ENCODE assay signal across 8 cellular contexts in genomic region chr20:45419188-45420091, GRCh38. TPM values are rescaled to one million over a fixed set of nuclear protein-coding genes. Genes with fewer than 3 reads are reported as not detected.
DNase-seq lines count a peak whose midpoint lies in the region; ATAC-seq and TF ChIP-seq lines count a peak whose summit lies in the region.

No MANE protein-coding gene starts in this region.

- TF ChIP-seq CTCF in GM10248 (IDR thresholded peaks at IDR 0.05; ENCODE audit: control extremely low read depth, extremely low read depth, low read depth, missing control alignments): no peak
- TF ChIP-seq CTCF in left ventricle myocardium inferior (IDR thresholded peaks at IDR 0.05; ENCODE audit: borderline replicate concordance): no peak

- H3K36me3 ChIP-seq in left ventricle myocardium inferior: peaks cover 47% of the 10 kb centered on the region

- POLR2A ChIA-PET in GM10248 (lab: Yijun Ruan, JAX): no interaction called here

- no peaks in the 10 kb centered on the region for H3K9me3 ChIP-seq in left ventricle myocardium inferior (replicated peaks)

- no peaks in the 10 kb centered on the region for H3K9me3 Mint-ChIP-seq in IgD-negative memory B cell
- no peaks in the 10 kb centered on the region for H3K9me3 Mint-ChIP-seq in activated T-helper 17 cell treated with anti-CD3 and anti-CD28 coated beads, Interleukin-2, amount 50 U/mL, for 72 hours
- no peaks in the 10 kb centered on the region for H3K9me3 Mint-ChIP-seq in stimulated activated effector memory CD8-positive, alpha-beta T cell treated with anti-CD3 and anti-CD28 coated beads, Interleukin-12 subunit alpha, Interleukin-12 subunit beta, amount 100 ng/mL, for 72 hours

- H3K4me3 Mint-ChIP-seq in IgD-negative memory B cell: peak overlapping the region; percentile 67 to 99 (median 82)
- peak overlapping the region; percentile 48 for H3K4me3 Mint-ChIP-seq in activated T-helper 17 cell treated with anti-CD3 and anti-CD28 coated beads, Interleukin-2, amount 50 U/mL, for 72 hours
- H3K4me3 Mint-ChIP-seq in stimulated activated effector memory CD8-positive, alpha-beta T cell treated with anti-CD3 and anti-CD28 coated beads, Interleukin-12 subunit alpha, Interleukin-12 subunit beta, amount 100 ng/mL, for 72 hours: peak overlapping the region; percentile 55

- H3K27ac ChIP-seq in left ventricle myocardium inferior (replicated peaks): peak overlapping the region; percentile 89

- H3K4me1 Mint-ChIP-seq in IgD-negative memory B cell: peaks cover 40 to 49% (median 42%) of the 10 kb centered on the region in 3 donors
- peaks cover 20% of the 10 kb centered on the region for H3K4me1 Mint-ChIP-seq in activated T-helper 17 cell treated with anti-CD3 and anti-CD28 coated beads, Interleukin-2, amount 50 U/mL, for 72 hours
- peaks cover 55% of the 10 kb centered on the region for H3K4me1 Mint-ChIP-seq in stimulated activated effector memory CD8-positive, alpha-beta T cell treated with anti-CD3 and anti-CD28 coated beads, Interleukin-12 subunit alpha, Interleukin-12 subunit beta, amount 100 ng/mL, for 72 hours

- peak overlapping the region; percentile 87 to 96 (median 95) for H3K27ac Mint-ChIP-seq in IgD-negative memory B cell
- H3K27ac Mint-ChIP-seq in activated T-helper 17 cell treated with anti-CD3 and anti-CD28 coated beads, Interleukin-2, amount 50 U/mL, for 72 hours: peak overlapping the region; percentile 77
- peak overlapping the region; percentile 98 for H3K27ac Mint-ChIP-seq in stimulated activated effector memory CD8-positive, alpha-beta T cell treated with anti-CD3 and anti-CD28 coated beads, Interleukin-12 subunit alpha, Interleukin-12 subunit beta, amount 100 ng/mL, for 72 hours

- no peaks in the 10 kb centered on the region for H3K27me3 ChIP-seq in left ventricle myocardium inferior (ENCODE audit: low read depth)

- CTCF ChIA-PET in GM10248 (lab: Yijun Ruan, JAX): interaction anchor here (1.2 to 7.2 kb wide), 10 partner anchors 11 to 351 kb away, joined by 3 to 69 read pairs (median 8); partner anchors contain the start of gene SYS1

- H3K4me3 ChIP-seq in left ventricle myocardium inferior: peak overlapping the region; percentile 25

- H3K27me3 Mint-ChIP-seq in IgD-negative memory B cell: no peaks in the 10 kb centered on the region
- no peaks in the 10 kb centered on the region for H3K27me3 Mint-ChIP-seq in activated T-helper 17 cell treated with anti-CD3 and anti-CD28 coated beads, Interleukin-2, amount 50 U/mL, for 72 hours

- peak; percentile 66 for ATAC-seq in GM21528 (IDR thresholded peaks at IDR 0.05; ENCODE audit: low FRiP score, unreplicated experiment)
- peak; percentile 68 for ATAC-seq in activated T-helper 17 cell treated with anti-CD3 and anti-CD28 coated beads, Interleukin-2, amount 50 U/mL, for 72 hours (replicated peaks)
- ATAC-seq in stimulated activated effector memory CD8-positive, alpha-beta T cell treated with anti-CD3 and anti-CD28 coated beads, Interleukin-12 subunit alpha, Interleukin-12 subunit beta, amount 100 ng/mL, for 72 hours: peak; percentile 89

- intact Hi-C loops in left ventricle myocardium inferior (cut with micrococcal nuclease): no loop called here

- H3K36me3 Mint-ChIP-seq in IgD-negative memory B cell: peaks cover 11% of the 10 kb centered on the region
- peaks cover 73% of the 10 kb centered on the region for H3K36me3 Mint-ChIP-seq in activated T-helper 17 cell treated with anti-CD3 and anti-CD28 coated beads, Interleukin-2, amount 50 U/mL, for 72 hours (ENCODE audit: low read depth)
- peaks cover 72% of the 10 kb centered on the region for H3K36me3 Mint-ChIP-seq in stimulated activated effector memory CD8-positive, alpha-beta T cell treated with anti-CD3 and anti-CD28 coated beads, Interleukin-12 subunit alpha, Interleukin-12 subunit beta, amount 100 ng/mL, for 72 hours

- DNase-seq in GM10248 (ENCODE audit: extremely low spot score) (peak; percentile 45), left ventricle myocardium inferior (peak; percentile 61)
- peak in 1 of 2 donors; percentile 58 for DNase-seq in stimulated activated effector memory CD8-positive, alpha-beta T cell treated with anti-CD3 and anti-CD28 coated beads, Interleukin-12 subunit alpha, Interleukin-12 subunit beta, amount 100 ng/mL, for 72 hours (ENCODE audit: low spot score in 2 of 2)
- DNase-seq in NK-92 treated with Interleukin-12 subunit alpha and Interleukin-12 subunit beta, amount 100 ng/mL, for 24 hours (lab: John Stamatoyannopoulos, UW): no peak
- no peak for DNase-seq in activated effector memory CD4-positive, alpha-beta T cell treated with Interleukin-2 at 50 U/mL for 16 hours

- H3K4me1 ChIP-seq in left ventricle myocardium inferior: peaks cover 58% of the 10 kb centered on the region

RNA-seq across cellular contexts. Expression of gene PIGT, which starts 3.5 kb away (rescaled TPM):
- 69.3 TPM for polyA plus RNA-seq in IgD-negative memory B cell
- 10 to 100 TPM; 34.4 to 67.9 TPM for total RNA-seq in activated T-helper 17 cell treated with anti-CD3 and anti-CD28 coated beads, Interleukin-2, amount 50 U/mL, for 72 hours
- total RNA-seq in left ventricle myocardium inferior: 126 TPM

RNA-seq across cellular contexts. Expression of gene DBNDD2, which starts 11.4 kb away (rescaled TPM):
- polyA plus RNA-seq in IgD-negative memory B cell: not detected
- 10 to 100 TPM in 1 of 2 donors, 1 to 10 TPM in 1; 4.6 to 12.5 TPM for total RNA-seq in activated T-helper 17 cell treated with anti-CD3 and anti-CD28 coated beads, Interleukin-2, amount 50 U/mL, for 72 hours
- total RNA-seq in left ventricle myocardium inferior: 362 TPM

RNA-seq across cellular contexts. Expression of gene TP53TG5, which starts 41.3 kb away (rescaled TPM):
- polyA plus RNA-seq in IgD-negative memory B cell: not detected
- total RNA-seq in activated T-helper 17 cell treated with anti-CD3 and anti-CD28 coated beads, Interleukin-2, amount 50 U/mL, for 72 hours: under 1 TPM; 0.11 to 0.50 TPM
- total RNA-seq in left ventricle myocardium inferior: 0.80 TPM

RNA-seq across cellular contexts. Expression of gene WFDC2, which starts 50.1 kb away (rescaled TPM):
- polyA plus RNA-seq in IgD-negative memory B cell: 2.2 TPM
- total RNA-seq in activated T-helper 17 cell treated with anti-CD3 and anti-CD28 coated beads, Interleukin-2, amount 50 U/mL, for 72 hours: 1 to 10 TPM in 1 of 2 donors, not detected in 1; 3.5 TPM
- total RNA-seq in left ventricle myocardium inferior: not detected

RNA-seq across cellular contexts. Expression of gene SYS1, which starts 56.5 kb away (rescaled TPM):
- 24.4 TPM for polyA plus RNA-seq in IgD-negative memory B cell
- 10 to 100 TPM; 29.9 to 32.9 TPM for total RNA-seq in activated T-helper 17 cell treated with anti-CD3 and anti-CD28 coated beads, Interleukin-2, amount 50 U/mL, for 72 hours
- total RNA-seq in left ventricle myocardium inferior: 20.8 TPM

Comparison
In these comparisons a context has a peak if more than half of its experiments do, and no peak if none do; other contexts are left out.
1. DNase-seq: peak in GM10248 (single experiment) and left ventricle myocardium inferior (single experiment); none in NK-92 treated with Interleukin-12 subunit alpha and Interleukin-12 subunit beta, amount 100 ng/mL, for 24 hours (single experiment) and activated effector memory CD4-positive, alpha-beta T cell treated with Interleukin-2 at 50 U/mL for 16 hours (single experiment).
2. RNA of gene DBNDD2, which starts 11.4 kb away (total RNA-seq): 362 TPM in left ventricle myocardium inferior (single experiment); 4.6 to 12.5 TPM in activated T-helper 17 cell treated with anti-CD3 and anti-CD28 coated beads, Interleukin-2, amount 50 U/mL, for 72 hours; every median in the first group is over 10 times any median in the second.
3. Peak in every context shown above with its lines, with median percentiles within 50 percentile points of each other: ATAC-seq, H3K27ac Mint-ChIP-seq and H3K4me3 Mint-ChIP-seq.